7 cellular contexts compared by ENCODE assay signal in genomic region chr2:116696903-116697302, GRCh38.
"Had no signal": no experiment of that assay in that cellular context is flagged by ENCODE, and none has a peak within 500 bp of the region (broad histone marks: within the 10 kb centered on the region; RNA-seq: fewer than 3 reads in every experiment).

No MANE protein-coding gene starts in this region.

- ATAC-seq: GM23338 had no signal

- H3K4me3 ChIP-seq: GM23338 had no signal

- H3K4me2 ChIP-seq: GM23338 had no signal

- DNase-seq: H9, HCEC 1CT, KG1 had no signal

- FAIRE-seq: H1, H54, HTR-8/SVneo had no signal

- H2AFZ ChIP-seq: GM23338 had no signal
